ENCODE assay signal across 14 cellular contexts in genomic region chr2:207327513-207327912, GRCh38.
DNase-seq lines count a peak whose midpoint lies in the region; ATAC-seq and TF ChIP-seq lines count a peak whose summit lies in the region.
"Had no signal": no experiment of that assay in that cellular context is flagged by ENCODE, and none has a peak within 500 bp of the region (broad histone marks: within the 10 kb centered on the region; RNA-seq: fewer than 3 reads in every experiment).

No MANE protein-coding gene starts in this region.

- POLR2A ChIA-PET in IMR-90 (lab: Charles Lee; ENCODE audit: unreplicated experiment) (no interaction called here), T-cell (lab: Charles Lee) (no interaction called here)

- H4K8ac ChIP-seq in IMR-90 (ENCODE audit: low read depth in 2 of 2, low read length in 2 of 2), result no peak overlapping the region

- no peaks in the 10 kb centered on the region for H3K9me3 Mint-ChIP-seq in activated T-cell treated with anti-CD3 and anti-CD28 coated beads, Interleukin-2, amount 50 U/mL, for 72 hours
- no peaks in the 10 kb centered on the region for H3K9me3 Mint-ChIP-seq in activated T-cell treated with anti-CD3 and anti-CD28 coated beads, Interleukin-2, amount 50 U/mL, for 4 hours
- H3K9me3 Mint-ChIP-seq in stimulated activated memory B cell treated with anti-CD40 and anti-IgM and Interleukin-4, amounts not matched to agents 10 μg/mL and 1 μg/mL and 100 μg/mL, for 72 hours, result no peaks in the 10 kb centered on the region
- H3K9me3 Mint-ChIP-seq in T-cell, result no peaks in the 10 kb centered on the region

- ATAC-seq in activated T-cell treated with anti-CD3 and anti-CD28 coated beads, Interleukin-2, amount 50 U/mL, for 72 hours (replicated peaks in 1 of 2), result no peak
- no peak for ATAC-seq in activated T-cell treated with anti-CD3 and anti-CD28 coated beads, Interleukin-2, amount 50 U/mL, for 4 hours
- ATAC-seq in HG02610 (IDR thresholded peaks at IDR 0.05; ENCODE audit: unreplicated experiment) (peak; percentile 36), IMR-90 (ENCODE audit: low read depth) (no peak), T-cell (replicated peaks in 1 of 4) (no peak)
- ATAC-seq in stimulated activated memory B cell treated with anti-CD40 and anti-IgM and Interleukin-4, amounts not matched to agents 10 μg/mL and 1 μg/mL and 100 μg/mL, for 72 hours, result no peak
- ATAC-seq: Right ventricle myocardium inferior had no signal

- TF ChIP-seq CTCF in IMR-90 (conservative IDR thresholded peaks at IDR 0.05; ENCODE audit: low read depth, low read length), result no peak
- no peak for TF ChIP-seq CTCF in prostate gland (IDR thresholded peaks at IDR 0.05)

- intact Hi-C loops in IMR-90 (cut with micrococcal nuclease), result no loop called here
- intact Hi-C loops in prostate gland (cut with DNase I), result no loop called here

- H3K56ac ChIP-seq in IMR-90 (ENCODE audit: extremely low read depth, insufficient read depth, low read length), result no peak overlapping the region; the same call in 1 of the 2 replicates

- H3K27me3 Mint-ChIP-seq in activated T-cell treated with anti-CD3 and anti-CD28 coated beads, Interleukin-2, amount 50 U/mL, for 72 hours (ENCODE audit: low read depth), result no peaks in the 10 kb centered on the region
- no peaks in the 10 kb centered on the region for H3K27me3 Mint-ChIP-seq in activated T-cell treated with anti-CD3 and anti-CD28 coated beads, Interleukin-2, amount 50 U/mL, for 4 hours (ENCODE audit: low read depth)
- H3K27me3 Mint-ChIP-seq in stimulated activated memory B cell treated with anti-CD40 and anti-IgM and Interleukin-4, amounts not matched to agents 10 μg/mL and 1 μg/mL and 100 μg/mL, for 72 hours, result no peaks in the 10 kb centered on the region
- H3K27me3 Mint-ChIP-seq in T-cell, result no peaks in the 10 kb centered on the region

- no peak overlapping the region for H2AK5ac ChIP-seq in IMR-90 (ENCODE audit: low read depth, low read length)

- H3K23ac ChIP-seq in IMR-90 (ENCODE audit: low read depth, low read length), result no peak overlapping the region

- dilution Hi-C loops in IMR-90 (cut with HindIII; ENCODE audit: low sequenced_read_pairs, unreplicated experiment), result no loop called here

- H3K9me3 ChIP-seq in IMR-90 (ENCODE audit: control insufficient read depth, insufficient read depth, low read length), result no peaks in the 10 kb centered on the region
- no peaks in the 10 kb centered on the region for H3K9me3 ChIP-seq in prostate gland
- H3K9me3 ChIP-seq: BLaER1 treated with 17β-estradiol and CSF1 and Interleukin-3, amounts not matched to agents 10 nM and 100 nM had no signal

- H2BK120ac ChIP-seq in IMR-90 (ENCODE audit: low read depth, low read length), result no peak overlapping the region

- peak overlapping the region in 1 of 2 donors; percentile 26 for H3K4me3 Mint-ChIP-seq in activated T-cell treated with anti-CD3 and anti-CD28 coated beads, Interleukin-2, amount 50 U/mL, for 72 hours
- H3K4me3 Mint-ChIP-seq in activated T-cell treated with anti-CD3 and anti-CD28 coated beads, Interleukin-2, amount 50 U/mL, for 4 hours, result no peak overlapping the region
- no peak overlapping the region for H3K4me3 Mint-ChIP-seq in stimulated activated memory B cell treated with anti-CD40 and anti-IgM and Interleukin-4, amounts not matched to agents 10 μg/mL and 1 μg/mL and 100 μg/mL, for 72 hours
- no peak overlapping the region for H3K4me3 Mint-ChIP-seq in T-cell

- no peaks in the 10 kb centered on the region for H3K27me3 ChIP-seq in IMR-90 (ENCODE audit: control insufficient read depth, insufficient read depth, low read length)
- H3K27me3 ChIP-seq in prostate gland (replicated peaks; ENCODE audit: insufficient read depth), result no peaks in the 10 kb centered on the region
- H3K27me3 ChIP-seq: BLaER1 treated with 17β-estradiol and CSF1 and Interleukin-3, amounts not matched to agents 10 nM and 100 nM had no signal

- no peak overlapping the region for H4K91ac ChIP-seq in IMR-90 (ENCODE audit: insufficient read depth, low read depth, low read length)

- BruUV-seq in IMR-90 (replicated peaks; lab: Mats Ljungman, UMichigan), result no TSS peak

- no peaks in the 10 kb centered on the region for H4K20me1 ChIP-seq in IMR-90 (ENCODE audit: insufficient read depth, low read length)
- H4K20me1 ChIP-seq: BLaER1 treated with 17β-estradiol and CSF1 and Interleukin-3, amounts not matched to agents 10 nM and 100 nM had no signal

- peaks cover 3 to 10% of the 10 kb centered on the region in 2 donors for H3K36me3 Mint-ChIP-seq in activated T-cell treated with anti-CD3 and anti-CD28 coated beads, Interleukin-2, amount 50 U/mL, for 72 hours (ENCODE audit: insufficient read depth in 2 of 2)
- no peaks in the 10 kb centered on the region for H3K36me3 Mint-ChIP-seq in activated T-cell treated with anti-CD3 and anti-CD28 coated beads, Interleukin-2, amount 50 U/mL, for 4 hours (ENCODE audit: insufficient read depth)
- H3K36me3 Mint-ChIP-seq in stimulated activated memory B cell treated with anti-CD40 and anti-IgM and Interleukin-4, amounts not matched to agents 10 μg/mL and 1 μg/mL and 100 μg/mL, for 72 hours, result no peaks in the 10 kb centered on the region
- no peaks in the 10 kb centered on the region for H3K36me3 Mint-ChIP-seq in T-cell

- no peak overlapping the region for H2AFZ ChIP-seq in IMR-90 (replicated peaks; ENCODE audit: low read length, poor library complexity)

- H3K4me1 Mint-ChIP-seq in activated T-cell treated with anti-CD3 and anti-CD28 coated beads, Interleukin-2, amount 50 U/mL, for 72 hours (ENCODE audit: low read depth), result peaks cover 65% of the 10 kb centered on the region
- H3K4me1 Mint-ChIP-seq in activated T-cell treated with anti-CD3 and anti-CD28 coated beads, Interleukin-2, amount 50 U/mL, for 4 hours (ENCODE audit: low read depth), result peaks cover 41% of the 10 kb centered on the region
- peaks cover 42% of the 10 kb centered on the region for H3K4me1 Mint-ChIP-seq in stimulated activated memory B cell treated with anti-CD40 and anti-IgM and Interleukin-4, amounts not matched to agents 10 μg/mL and 1 μg/mL and 100 μg/mL, for 72 hours
- peaks cover 3 to 18% (median 4%) of the 10 kb centered on the region in 3 donors for H3K4me1 Mint-ChIP-seq in T-cell

- no peak overlapping the region for H2BK20ac ChIP-seq in IMR-90 (ENCODE audit: low read depth, low read length)

- no peak overlapping the region for H3K18ac ChIP-seq in IMR-90 (ENCODE audit: low read depth, low read length)

- WGBS in IMR-90 (ENCODE audit: extremely low coverage in 2 of 2, insufficient read length in 1 of 2), 2 experiments, result no CpG with 5 or more reads among the region's 1 CpG
- WGBS in prostate gland, result 72% methylated on average over 1 of the region's 1 CpG

- H3K36me3 ChIP-seq in IMR-90 (ENCODE audit: control insufficient read depth, insufficient read depth, low read length) (no peaks in the 10 kb centered on the region), prostate gland (no peaks in the 10 kb centered on the region)
- H3K36me3 ChIP-seq: BLaER1 treated with 17β-estradiol and CSF1 and Interleukin-3, amounts not matched to agents 10 nM and 100 nM had no signal

- in situ Hi-C loops in IMR-90 (cut with MboI; ENCODE audit: low sequenced_read_pairs), result no loop called here

- no peak overlapping the region for H4K5ac ChIP-seq in IMR-90 (ENCODE audit: low read depth, low read length)

- H3K79me1 ChIP-seq in IMR-90 (ENCODE audit: low read depth in 1 of 2, low read length in 2 of 2), result peaks cover 0 to 4% of the 10 kb centered on the region in 2 experiments; a peak in 1 of 4 replicates

- TF ChIP-seq POLR2A in IMR-90 (IDR thresholded peaks at IDR 0.05; ENCODE audit: low read depth, low read length) (no peak), prostate gland (IDR thresholded peaks at IDR 0.05) (no peak)

- CTCF ChIA-PET in IMR-90 (lab: Yijun Ruan, JAX), result no interaction called here
- CTCF ChIA-PET in T-cell (lab: Charles Lee), result no interaction called here

- no peak overlapping the region for H3K4ac ChIP-seq in IMR-90 (ENCODE audit: low read depth, low read length)

- no peak overlapping the region for H2AK9ac ChIP-seq in IMR-90 (replicated peaks; ENCODE audit: low read depth, low read length, poor library complexity)

- H3K4me3 ChIP-seq in IMR-90 (ENCODE audit: insufficient read depth, low read depth, low read length) (no peak overlapping the region), prostate gland (no peak overlapping the region)
- H3K4me3 ChIP-seq: BLaER1 treated with 17β-estradiol and CSF1 and Interleukin-3, amounts not matched to agents 10 nM and 100 nM; SK-N-MC had no signal

- H2BK15ac ChIP-seq in IMR-90 (ENCODE audit: low read depth, low read length), result peak overlapping the region; percentile 14; the same call in 1 of the 3 replicates

- no peak overlapping the region for H3K14ac ChIP-seq in IMR-90 (replicated peaks; ENCODE audit: low read depth, low read length)

- peaks cover 7% of the 10 kb centered on the region for H3K9me1 ChIP-seq in IMR-90 (ENCODE audit: insufficient read depth, low read length)

- no peak overlapping the region for H3K9ac ChIP-seq in IMR-90 (ENCODE audit: low read depth, low read length)
- H3K9ac ChIP-seq: BLaER1 treated with 17β-estradiol and CSF1 and Interleukin-3, amounts not matched to agents 10 nM and 100 nM had no signal

- H3K4me1 ChIP-seq in IMR-90 (ENCODE audit: control insufficient read depth, insufficient read depth, low read length) (peaks cover 4% of the 10 kb centered on the region), prostate gland (replicated peaks) (no peaks in the 10 kb centered on the region)

- H3K4me2 ChIP-seq in IMR-90 (ENCODE audit: low read depth, low read length), result no peak overlapping the region
- H3K4me2 ChIP-seq: BLaER1 treated with 17β-estradiol and CSF1 and Interleukin-3, amounts not matched to agents 10 nM and 100 nM had no signal

- no peak overlapping the region for H2BK5ac ChIP-seq in IMR-90 (ENCODE audit: low read depth, low read length, poor library complexity, severe bottlenecking)

- no peak overlapping the region for H3K27ac ChIP-seq in IMR-90 (ENCODE audit: insufficient read depth, low read length)
- no peak overlapping the region for H3K27ac ChIP-seq in prostate gland
- H3K27ac ChIP-seq: BLaER1 treated with 17β-estradiol and CSF1 and Interleukin-3, amounts not matched to agents 10 nM and 100 nM; SK-N-MC had no signal

- DNase-seq in activated T-cell treated with anti-CD3 and anti-CD28 coated beads, Interleukin-2, amount 50 U/mL, for 72 hours, result no peak
- DNase-seq in activated T-cell treated with anti-CD3 and anti-CD28 coated beads, Interleukin-2, amount 50 U/mL, for 4 hours, result no peak
- DNase-seq in IMR-90, result no peak
- DNase-seq in prostate gland (ENCODE audit: low spot score), result no peak
- DNase-seq in SW480 (ENCODE audit: low spot score), result no peak
- no peak for DNase-seq in T-cell
- DNase-seq: NCI-H1105 treated with DMSO at 0.1 percent for 48 hours, NCI-H187, NCI-H446 had no signal

- no peak for TF ChIP-seq RAD21 in IMR-90 (IDR thresholded peaks at IDR 0.05; ENCODE audit: low read length)

- H3K27ac Mint-ChIP-seq in activated T-cell treated with anti-CD3 and anti-CD28 coated beads, Interleukin-2, amount 50 U/mL, for 72 hours, result peak overlapping the region; percentile 10
- H3K27ac Mint-ChIP-seq in stimulated activated memory B cell treated with anti-CD40 and anti-IgM and Interleukin-4, amounts not matched to agents 10 μg/mL and 1 μg/mL and 100 μg/mL, for 72 hours, result peak overlapping the region; percentile 83
- no peak overlapping the region for H3K27ac Mint-ChIP-seq in T-cell

TF ChIP-seq in IMR-90, 13 proteins besides CTCF, POLR2A, EP300 and RAD21 (continues in another document):
- no peak for TF ChIP-seq BHLHE40 (IDR thresholded peaks at IDR 0.05; ENCODE audit: low read depth, low read length)

Comparison
In these comparisons a context has a peak if more than half of its experiments do, and no peak if none do; other contexts are left out.
1. H3K27ac Mint-ChIP-seq: peak in activated T-cell treated with anti-CD3 and anti-CD28 coated beads, Interleukin-2, amount 50 U/mL, for 72 hours (single experiment) and stimulated activated memory B cell treated with anti-CD40 and anti-IgM and Interleukin-4, amounts not matched to agents 10 μg/mL and 1 μg/mL and 100 μg/mL, for 72 hours (single experiment); none in T-cell (0 of 2).